ENCODE assay signal across 20 cellular contexts in the genomic region with DNA sequence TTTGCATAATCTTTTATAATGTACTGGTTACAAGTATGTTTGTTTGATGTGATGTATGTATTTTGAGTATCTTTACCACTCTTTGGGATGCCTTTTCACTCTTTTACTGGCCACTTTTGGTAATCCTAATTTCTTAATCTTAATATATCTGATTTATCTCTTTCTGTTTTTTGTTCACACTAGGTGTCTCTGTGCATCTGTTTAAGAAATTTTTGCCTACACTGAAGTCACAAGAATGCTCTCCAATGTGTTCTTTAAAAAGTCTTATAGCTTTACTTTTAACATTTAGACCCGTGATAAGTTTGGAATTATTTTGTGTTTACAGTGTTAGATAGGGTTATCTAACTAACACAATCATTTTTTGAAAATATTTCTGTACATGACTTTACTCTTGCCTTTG.
"Had no signal": no experiment of that assay in that cellular context is flagged by ENCODE, and none has a peak within 500 bp of the region (broad histone marks: within the 10 kb centered on the region; RNA-seq: fewer than 3 reads in every experiment).

No MANE protein-coding gene starts in this region.

- H3K27me3 ChIP-seq: breast epithelium, colonic mucosa, Peyer's patch, SJCRH30 had no signal

- H3K9ac ChIP-seq: SK-N-SH had no signal

- H3K36me3 ChIP-seq: breast epithelium, colonic mucosa, Peyer's patch, SJCRH30 had no signal

- DNase-seq: activated CD4-positive, alpha-beta T cell treated with anti-CD3 and anti-CD28 coated beads for 48 hours; activated CD4-positive, alpha-beta T cell treated with anti-CD3 and anti-CD28 coated beads, Interleukin-2, amount 50 U/mL, for 4 hours; activated CD4-positive, CD25-positive, alpha-beta regulatory T cell treated with anti-CD3 and anti-CD28 coated beads, Interleukin-2, amount 50 U/mL, for 72 hours; activated CD8-positive, alpha-beta memory T cell treated with anti-CD3 and anti-CD28 coated beads, Interleukin-2, amount 50 U/mL, for 48 hours; activated CD8-positive, alpha-beta T cell treated with anti-CD3 and anti-CD28 coated beads, Interleukin-2, amount 10 ng/mL, durations not matched to agents 7 days and 5 days; activated naive CD4-positive, alpha-beta T cell; activated T-cell treated with anti-CD3 and anti-CD28 coated beads, Interleukin-2, amount 50 U/mL, for 1 hour; aorta; caudate nucleus; colonic mucosa; Kasumi-1; KBM-7; NCI-H1048; Peyer's patch; Right ventricle myocardium superior; SJCRH30; SK-N-SH; SW 1271 had no signal

- H3K27ac ChIP-seq: breast epithelium, colonic mucosa, Peyer's patch, RWPE1, SJCRH30 had no signal

- H3K9me2 ChIP-seq: SK-N-SH had no signal

- H3K4me2 ChIP-seq: SK-N-SH had no signal

- H3K9me3 ChIP-seq: breast epithelium, colonic mucosa, Peyer's patch, SJCRH30, SK-N-SH had no signal

- H3K4me3 ChIP-seq: breast epithelium, colonic mucosa, Peyer's patch, SJCRH30 had no signal
